8 cellular contexts compared by ENCODE assay signal in the genomic region with DNA sequence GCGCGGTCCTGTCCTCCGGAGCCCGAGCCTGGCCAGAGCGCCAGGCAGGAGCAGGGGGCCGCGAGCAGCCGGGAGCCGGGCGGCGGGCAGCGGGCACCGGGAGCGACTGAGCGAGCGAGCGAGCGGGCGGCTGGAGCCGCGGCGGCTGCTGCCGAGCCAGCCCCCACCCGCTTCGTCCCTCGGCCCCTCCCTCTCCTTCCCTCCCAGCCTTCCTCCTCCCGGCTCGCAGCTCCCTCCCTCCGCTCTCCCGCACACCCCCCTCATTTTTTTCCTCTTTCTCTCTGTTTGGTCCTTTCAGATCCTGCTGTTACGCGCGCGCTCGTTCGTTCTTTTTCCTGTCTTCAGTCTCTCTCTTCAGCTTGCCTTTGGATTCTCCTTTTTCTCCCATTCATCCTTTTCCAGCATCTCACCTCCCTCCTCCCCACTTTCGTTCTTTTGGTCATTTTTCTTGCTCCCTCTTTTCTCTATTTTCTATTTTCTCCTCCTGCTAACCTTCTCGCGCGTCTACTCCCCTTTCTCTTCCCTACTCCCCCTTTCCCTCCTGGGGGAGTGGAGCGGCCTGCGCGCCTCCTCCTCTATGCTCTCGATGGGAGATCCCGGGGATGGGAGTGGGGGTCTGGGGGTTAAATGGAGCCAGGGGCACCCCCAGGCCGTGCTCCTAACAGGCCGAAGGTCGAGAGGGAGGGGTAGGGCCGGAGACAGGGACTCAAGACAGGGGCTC. TPM values are rescaled to one million over a fixed set of nuclear protein-coding genes. Genes with fewer than 3 reads are reported as not detected.
DNase-seq lines count a peak whose midpoint lies in the region; ATAC-seq, FAIRE-seq and TF ChIP-seq lines count a peak whose summit lies in the region.

A gene (minus strand): TSS at position 108 of the 721 bp plus-strand sequence. CDS start 125,347 bp downstream, outside the sequence.

- H3K4me2 ChIP-seq in endothelial cell of umbilical vein (ENCODE audit: insufficient read depth, low read length): peak within 1 kb of the TSS; percentile 81

- CTCF ChIA-PET in endothelial cell of umbilical vein (lab: Charles Lee): interaction anchor here (0.7 to 3.2 kb wide), 3 partner anchors 32 to 1392 kb away, joined by 3 to 14 read pairs (median 5); no protein-coding TSS in a partner anchor

- peaks cover 79% of the 10 kb centered on the region for H3K27me3 ChIP-seq in H7 (ENCODE audit: control insufficient read depth, insufficient read depth, low read length)
- H3K27me3 ChIP-seq in endothelial cell of umbilical vein (ENCODE audit: control insufficient read depth in 2 of 2, insufficient read depth in 2 of 2, low read length in 2 of 2): peaks cover 62 to 85% of the 10 kb centered on the region in 2 experiments
- H3K27me3 ChIP-seq in uterus: peaks cover 3 to 46% of the 10 kb centered on the region in 2 donors

- peak within 1 kb of the TSS; percentile 61 for H3K4me3 ChIP-seq in H7 (ENCODE audit: insufficient read depth, low read depth, low read length)
- H3K4me3 ChIP-seq in endothelial cell of umbilical vein (replicated peaks in 1 of 3; ENCODE audit: insufficient read depth in 1 of 3, low read depth in 1 of 3, low read length in 3 of 3): peak within 1 kb of the TSS; percentile 35 to 54 (median 42)
- H3K4me3 ChIP-seq in mucosa of descending colon: no peak within 1 kb of the TSS
- H3K4me3 ChIP-seq in uterus: peak within 1 kb of the TSS; percentile 22 to 46

- H3K4me1 ChIP-seq in endothelial cell of umbilical vein (ENCODE audit: control insufficient read depth, extremely low read depth, insufficient read depth, low read length) (peaks cover 18% of the 10 kb centered on the region), mucosa of descending colon (ENCODE audit: low read depth) (peaks cover 26% of the 10 kb centered on the region), uterus (peaks cover 0 to 13% of the 10 kb centered on the region in 2 donors)

- dilution Hi-C loops in endothelial cell of umbilical vein (cut with MboI; ENCODE audit: extremely low pct_ligation_motif_present, low sequenced_read_pairs): no loop called here

- no peak within 1 kb of the TSS for H3K9ac ChIP-seq in endothelial cell of umbilical vein (replicated peaks; ENCODE audit: extremely low read depth, insufficient read depth, low read length)

- POLR2A ChIA-PET in endothelial cell of umbilical vein (lab: Charles Lee): no interaction called here

- intact Hi-C loops in endothelial cell of umbilical vein (cut with micrococcal nuclease) (loop anchor here (1.0 kb wide), 1 partner anchor 33 kb away; no protein-coding TSS in a partner anchor), mucosa of descending colon (cut with DNase I, micrococcal nuclease) (no loop called here), uterus (cut with DNase I; ENCODE audit: low total_unique reads) (no loop called here)

- H2AFZ ChIP-seq in endothelial cell of umbilical vein (ENCODE audit: low read depth, low read length): peak within 1 kb of the TSS; percentile 57

- H3K27ac ChIP-seq in endothelial cell of umbilical vein (ENCODE audit: insufficient read depth, low read depth, low read length) (no peak within 1 kb of the TSS), uterus (no peak within 1 kb of the TSS)

- H3K9me1 ChIP-seq in endothelial cell of umbilical vein (replicated peaks; ENCODE audit: control insufficient read depth, extremely low read depth, insufficient read depth, low read length): no peaks in the 10 kb centered on the region

- TF ChIP-seq POLR2A in endothelial cell of umbilical vein (IDR thresholded peaks at IDR 0.05; ENCODE audit: low read depth, low read length) (no peak), uterus (IDR thresholded peaks at IDR 0.05) (no peak)

- H3K79me2 ChIP-seq in endothelial cell of umbilical vein (ENCODE audit: control insufficient read depth, insufficient read depth, low read length): no peaks in the 10 kb centered on the region

- no peaks in the 10 kb centered on the region for H3K36me3 ChIP-seq in H7 (replicated peaks; ENCODE audit: control insufficient read depth, insufficient read depth, low read length)
- no peaks in the 10 kb centered on the region for H3K36me3 ChIP-seq in endothelial cell of umbilical vein (ENCODE audit: control insufficient read depth in 2 of 2, extremely low read depth in 1 of 2, insufficient read depth in 2 of 2, low read length in 2 of 2)
- no peaks in the 10 kb centered on the region for H3K36me3 ChIP-seq in mucosa of descending colon (ENCODE audit: low read depth)
- H3K36me3 ChIP-seq in uterus: no peaks in the 10 kb centered on the region

- no peak for TF ChIP-seq CTCF in endothelial cell of umbilical vein (IDR thresholded peaks at IDR 0.05; ENCODE audit: extremely low read depth in 1 of 2, insufficient read depth in 1 of 2, low read depth in 1 of 2, low read length in 2 of 2)
- TF ChIP-seq CTCF in mucosa of descending colon (IDR thresholded peaks at IDR 0.05): no peak
- TF ChIP-seq CTCF in uterus (IDR thresholded peaks at IDR 0.05): no peak

- FAIRE-seq in endothelial cell of umbilical vein (lab: Jason Lieb, UNC): peak; percentile 67

- peak; percentile 62 for ATAC-seq in mucosa of descending colon

- DNase-seq in AG08395 (ENCODE audit: low spot score) (peak; percentile 36), H7 (peak; percentile 94), SHP77 treated with DMSO at 0.1 percent for 48 hours (lab: John Stamatoyannopoulos, UW) (peak; percentile 49), endothelial cell of umbilical vein (ENCODE audit: low read depth, low spot score) (peak; percentile 32), mucosa of descending colon (peak in 1 of 3 donors; percentile 11), uterus (peak in 1 of 2 donors; percentile 27), NCI-H187 treated with DMSO at 0.1 percent for 48 hours (lab: John Stamatoyannopoulos, UW) (no peak)
- DNase-seq in stimulated activated CD4-positive, alpha-beta T cell treated with anti-CD3 and anti-CD28 coated beads, Interleukin-4, amount 100 ng/mL, for 1 hour: no peak

- H3K9me3 ChIP-seq in endothelial cell of umbilical vein (replicated peaks; ENCODE audit: control insufficient read depth, insufficient read depth, low read length) (no peaks in the 10 kb centered on the region), mucosa of descending colon (no peaks in the 10 kb centered on the region), uterus (no peaks in the 10 kb centered on the region)

- BruUV-seq in endothelial cell of umbilical vein (replicated peaks; lab: Mats Ljungman, UMichigan): no TSS peak

- no peaks in the 10 kb centered on the region for H4K20me1 ChIP-seq in endothelial cell of umbilical vein (replicated peaks; ENCODE audit: control insufficient read depth, extremely low read depth, insufficient read depth, low read length)

TF ChIP-seq in endothelial cell of umbilical vein, 7 proteins besides CTCF, POLR2A, EP300 and RAD21:
- TF ChIP-seq GATA2 (IDR thresholded peaks at IDR 0.05; ENCODE audit: insufficient read depth, insufficient read length, low read depth, low read length) (no peak), FOS (IDR thresholded peaks at IDR 0.05; ENCODE audit: borderline replicate concordance, insufficient read depth, low read length) (no peak), EZH2 (IDR thresholded peaks at IDR 0.05; ENCODE audit: borderline replicate concordance, low read depth, low read length, severe bottlenecking) (peak; percentile 50), MYC (IDR thresholded peaks at IDR 0.05; ENCODE audit: low read depth, low read length) (no peak), POLR2AphosphoS5 (IDR thresholded peaks at IDR 0.05; ENCODE audit: insufficient read depth, low read depth, low read length) (no peak), JUN (IDR thresholded peaks at IDR 0.05; ENCODE audit: borderline replicate concordance, insufficient read depth, insufficient read length, low read depth) (no peak)
- TF ChIP-seq, protein P1, sequence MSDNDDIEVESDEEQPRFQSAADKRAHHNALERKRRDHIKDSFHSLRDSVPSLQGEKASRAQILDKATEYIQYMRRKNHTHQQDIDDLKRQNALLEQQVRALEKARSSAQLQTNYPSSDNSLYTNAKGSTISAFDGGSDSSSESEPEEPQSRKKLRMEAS (IDR thresholded peaks at IDR 0.05; ENCODE audit: insufficient read depth, insufficient read length): no peak

RNA-seq across cellular contexts. Expression of the gene that starts here (rescaled TPM):
- total RNA-seq in H7 (2014; rRNA removed; shearing (Covaris generic)): 0.67 and 0.76 TPM in 2 replicates
- total RNA-seq in endothelial cell of umbilical vein: not detected in 2 replicates
- polyA plus RNA-seq in endothelial cell of umbilical vein: 0.05 TPM in 1 of 2 replicates, not detected in the other
- polyA plus RNA-seq in endothelial cell of umbilical vein (2011; cell fraction: cytosol; rRNA removed): not detected in 2 replicates
- 0.05 TPM in 1 of 2 replicates, not detected in the other for polyA plus RNA-seq in endothelial cell of umbilical vein (2011; cell fraction: nucleus; rRNA removed)
- 0.04 and 0.18 TPM in 2 replicates for polyA plus RNA-seq in endothelial cell of umbilical vein (2012)
- not detected in 2 replicates for polyA minus RNA-seq in endothelial cell of umbilical vein
- polyA minus RNA-seq in endothelial cell of umbilical vein (2011; cell fraction: cytosol; rRNA and poly(A)+ RNA removed): not detected
- not detected in 2 replicates for polyA minus RNA-seq in endothelial cell of umbilical vein (2011; cell fraction: nucleus; rRNA and poly(A)+ RNA removed)
- total RNA-seq in mucosa of descending colon: under 1 TPM; 0.12 to 0.29 (median 0.19) TPM
- total RNA-seq in uterus: under 1 TPM in 1 of 4 donors, not detected in 3; 0.76 TPM

Comparison
In these comparisons a context has a peak if more than half of its experiments do, and no peak if none do; other contexts are left out.
1. Peak in DNase-seq and H3K4me3 ChIP-seq in H7; RNA of the gene not detected or under 1 TPM.
2. Peak in DNase-seq, H3K4me3 ChIP-seq and H3K4me2 ChIP-seq in endothelial cell of umbilical vein; RNA of the gene not detected or under 1 TPM.
3. Peak in ATAC-seq in mucosa of descending colon; RNA of the gene not detected or under 1 TPM.
4. DNase-seq: peak in AG08395 (single experiment) and SHP77 treated with DMSO at 0.1 percent for 48 hours (single experiment); none in NCI-H187 treated with DMSO at 0.1 percent for 48 hours (single experiment) and stimulated activated CD4-positive, alpha-beta T cell treated with anti-CD3 and anti-CD28 coated beads, Interleukin-4, amount 100 ng/mL, for 1 hour (single experiment).